Comparison of ENCODE assay signal across 11 cellular contexts in genomic region chr10:17647316-17647715, GRCh38. TPM values are rescaled to one million over a fixed set of nuclear protein-coding genes. Genes with fewer than 3 reads are reported as not detected.
DNase-seq lines count a peak whose midpoint lies in the region; ATAC-seq and TF ChIP-seq lines count a peak whose summit lies in the region.
"Had no signal": no experiment of that assay in that cellular context is flagged by ENCODE, and none has a peak within 500 bp of the region (broad histone marks: within the 10 kb centered on the region; RNA-seq: fewer than 3 reads in every experiment).

No MANE protein-coding gene starts in this region.

- no peak overlapping the region for H3K27ac ChIP-seq in CD8-positive, alpha-beta T cell (ENCODE audit: low read depth, low read length)
- H3K27ac ChIP-seq: coronary artery had no signal

- H3K9me3 ChIP-seq in CD8-positive, alpha-beta T cell (ENCODE audit: low read length), result no peaks in the 10 kb centered on the region
- H3K9me3 ChIP-seq in Loucy (ENCODE audit: insufficient read depth, low read depth, low read length), result no peaks in the 10 kb centered on the region

- intact Hi-C loops in CD8-positive, alpha-beta T cell (cut with DNase I, micrococcal nuclease), result loop anchor here (5.0 to 10.0 kb wide), 5 partner anchors 35 to 1793 kb away; partner anchors contain the start of genes ARL5B (in 1 of the 2) and NSUN6 (in 1 of the 2)

- H4K20me1 ChIP-seq in Loucy (ENCODE audit: insufficient read depth, low read length, poor library complexity, severe bottlenecking), result peaks cover 47% of the 10 kb centered on the region

- H3K4me1 Mint-ChIP-seq in CD8-positive, alpha-beta T cell (ENCODE audit: low read depth), result peaks cover 79% of the 10 kb centered on the region
- H3K4me1 Mint-ChIP-seq in activated naive CD8-positive, alpha-beta T cell (ENCODE audit: low read depth), result peaks cover 80% of the 10 kb centered on the region
- H3K4me1 Mint-ChIP-seq in natural killer cell treated with Interleukin-12 subunit alpha and Interleukin-12 subunit beta and Interleukin-15 and Interleukin-18, amount 100 ng/mL, for 72 hours (ENCODE audit: low read depth in 2 of 2), result peaks cover 61 to 69% of the 10 kb centered on the region in 2 donors

- peak overlapping the region; percentile 98 for H3K9ac ChIP-seq in Loucy (ENCODE audit: low read depth, low read length, poor library complexity, severe bottlenecking)

- H3K27me3 ChIP-seq in CD8-positive, alpha-beta T cell (ENCODE audit: insufficient read depth, low read length), result no peaks in the 10 kb centered on the region
- no peaks in the 10 kb centered on the region for H3K27me3 ChIP-seq in Loucy (ENCODE audit: insufficient read depth, low read length, poor library complexity, severe bottlenecking)

- H3K9me3 Mint-ChIP-seq in CD8-positive, alpha-beta T cell, result no peaks in the 10 kb centered on the region
- no peaks in the 10 kb centered on the region for H3K9me3 Mint-ChIP-seq in activated naive CD8-positive, alpha-beta T cell (ENCODE audit: low read depth)
- no peaks in the 10 kb centered on the region for H3K9me3 Mint-ChIP-seq in natural killer cell treated with Interleukin-12 subunit alpha and Interleukin-12 subunit beta and Interleukin-15 and Interleukin-18, amount 100 ng/mL, for 72 hours

- no peak overlapping the region for H3K4me3 Mint-ChIP-seq in CD8-positive, alpha-beta T cell
- H3K4me3 Mint-ChIP-seq in activated naive CD8-positive, alpha-beta T cell, result peak overlapping the region; percentile 80
- peak overlapping the region; percentile 54 for H3K4me3 Mint-ChIP-seq in natural killer cell treated with Interleukin-12 subunit alpha and Interleukin-12 subunit beta and Interleukin-15 and Interleukin-18, amount 100 ng/mL, for 72 hours

- DNase-seq in CD8-positive, alpha-beta T cell, result no peak
- DNase-seq in natural killer cell treated with Interleukin-12 subunit alpha and Interleukin-12 subunit beta and Interleukin-15 and Interleukin-18, amount 100 ng/mL, for 72 hours (ENCODE audit: low spot score), result no peak
- no peak for DNase-seq in activated effector memory CD4-positive, alpha-beta T cell treated with anti-CD3 and anti-CD28 coated beads, Interleukin-2, amount 50 U/mL, for 16 hours
- DNase-seq in NCI-H1694 treated with DMSO at 0.1 percent for 48 hours (lab: John Stamatoyannopoulos, UW), result no peak
- no peak for DNase-seq in NCI-H510A (lab: John Stamatoyannopoulos, UW)
- DNase-seq: NCI-H1092 treated with DMSO at 0.1 percent for 48 hours, NCI-H82 had no signal

- peak overlapping the region; percentile 93 for H3K4me2 ChIP-seq in Loucy (ENCODE audit: low read depth, low read length, poor library complexity, severe bottlenecking)

- no peaks in the 10 kb centered on the region for H3K9me2 ChIP-seq in Loucy (replicated peaks; ENCODE audit: low read depth, low read length)

- H3K27ac Mint-ChIP-seq in CD8-positive, alpha-beta T cell, result peak overlapping the region; percentile 86
- H3K27ac Mint-ChIP-seq in activated naive CD8-positive, alpha-beta T cell, result peak overlapping the region; percentile 77
- peak overlapping the region; percentile 66 to 78 for H3K27ac Mint-ChIP-seq in natural killer cell treated with Interleukin-12 subunit alpha and Interleukin-12 subunit beta and Interleukin-15 and Interleukin-18, amount 100 ng/mL, for 72 hours

- H3K4me1 ChIP-seq in CD8-positive, alpha-beta T cell (ENCODE audit: insufficient read depth, low read length), result peaks cover 42% of the 10 kb centered on the region
- peaks cover 72% of the 10 kb centered on the region for H3K4me1 ChIP-seq in Loucy (ENCODE audit: insufficient read depth, low read length, poor library complexity, severe bottlenecking)

- H3K4me3 ChIP-seq in CD8-positive, alpha-beta T cell (ENCODE audit: low read depth, low read length), result no peak overlapping the region
- peak overlapping the region; percentile 99 for H3K4me3 ChIP-seq in Loucy (ENCODE audit: low read length, poor library complexity, severe bottlenecking)
- H3K4me3 ChIP-seq: coronary artery had no signal

- H3F3A ChIP-seq in Loucy (ENCODE audit: low read depth), result no peaks in the 10 kb centered on the region; the same call in 1 of the 2 replicates

- no peak overlapping the region for H2AFZ ChIP-seq in Loucy (ENCODE audit: low read length)

- no peak for ATAC-seq in CD8-positive, alpha-beta T cell
- ATAC-seq in natural killer cell treated with Interleukin-12 subunit alpha and Interleukin-12 subunit beta and Interleukin-15 and Interleukin-18, amount 100 ng/mL, for 72 hours, result no peak
- ATAC-seq: sciatic nerve had no signal

- peaks cover 97% of the 10 kb centered on the region for H3K79me2 ChIP-seq in Loucy (ENCODE audit: insufficient read depth, low read length)

- H3K36me3 Mint-ChIP-seq in CD8-positive, alpha-beta T cell, result peaks cover 32% of the 10 kb centered on the region
- H3K36me3 Mint-ChIP-seq in activated naive CD8-positive, alpha-beta T cell, result peaks cover 14% of the 10 kb centered on the region
- peaks cover 8% of the 10 kb centered on the region for H3K36me3 Mint-ChIP-seq in natural killer cell treated with Interleukin-12 subunit alpha and Interleukin-12 subunit beta and Interleukin-15 and Interleukin-18, amount 100 ng/mL, for 72 hours

- no peak for TF ChIP-seq CTCF in CD8-positive, alpha-beta T cell (IDR thresholded peaks at IDR 0.05)
- TF ChIP-seq CTCF in Loucy (conservative IDR thresholded peaks at IDR 0.05; ENCODE audit: low read length), result no peak

- POLR2A ChIA-PET in CD8-positive, alpha-beta T cell (lab: Charles Lee), result interaction anchor here (0.5 kb wide), 1 partner anchor 15 kb away, joined by 4 read pairs; no protein-coding TSS in a partner anchor

- CTCF ChIA-PET in CD8-positive, alpha-beta T cell (lab: Charles Lee), result interaction anchor here (0.9 to 1.8 kb wide), 3 partner anchors 25 to 95 kb away, joined by 3 to 6 read pairs (median 6); no protein-coding TSS in a partner anchor

- no peaks in the 10 kb centered on the region for H3K36me3 ChIP-seq in CD8-positive, alpha-beta T cell (ENCODE audit: insufficient read depth, low read length)
- H3K36me3 ChIP-seq in Loucy (ENCODE audit: insufficient read depth, low read length), result no peaks in the 10 kb centered on the region

- H3K27me3 Mint-ChIP-seq in CD8-positive, alpha-beta T cell (ENCODE audit: low read depth), result no peaks in the 10 kb centered on the region
- H3K27me3 Mint-ChIP-seq in activated naive CD8-positive, alpha-beta T cell, result no peaks in the 10 kb centered on the region
- no peaks in the 10 kb centered on the region for H3K27me3 Mint-ChIP-seq in natural killer cell treated with Interleukin-12 subunit alpha and Interleukin-12 subunit beta and Interleukin-15 and Interleukin-18, amount 100 ng/mL, for 72 hours

RNA-seq across cellular contexts. Expression of gene STAM, which starts 3.4 kb away (rescaled TPM):
- 10 to 100 TPM; 44.0 to 47.9 TPM for total RNA-seq in CD8-positive, alpha-beta T cell
- total RNA-seq in natural killer cell treated with Interleukin-12 subunit alpha and Interleukin-12 subunit beta and Interleukin-15 and Interleukin-18, amount 100 ng/mL, for 72 hours, result 10 to 100 TPM; 20.2 to 24.4 TPM

RNA-seq across cellular contexts. Expression of gene HACD1, which starts 30.1 kb away (rescaled TPM):
- not detected for total RNA-seq in CD8-positive, alpha-beta T cell
- 1 to 10 TPM; 1.2 to 2.3 TPM for total RNA-seq in natural killer cell treated with Interleukin-12 subunit alpha and Interleukin-12 subunit beta and Interleukin-15 and Interleukin-18, amount 100 ng/mL, for 72 hours
